In the genomic region with DNA sequence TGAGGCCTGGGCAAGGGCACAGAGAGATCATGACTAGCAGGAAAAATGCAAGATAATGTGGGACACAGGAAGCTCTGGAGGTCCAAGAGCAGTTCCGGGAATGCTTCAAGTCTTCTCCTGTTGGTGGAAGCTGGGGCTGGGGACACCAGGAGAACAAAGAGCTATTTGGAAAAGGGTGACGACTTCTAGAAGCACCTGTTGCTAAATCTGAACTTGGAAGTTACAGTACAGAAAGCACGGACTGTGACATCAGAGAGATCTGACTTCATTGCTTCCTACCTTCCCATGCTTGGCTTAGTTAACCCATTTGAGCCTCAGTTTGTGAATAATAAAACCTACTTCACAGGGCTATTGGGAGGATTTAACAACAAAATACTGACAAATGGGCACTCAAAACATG, we compare ENCODE assay signal across 21 cellular contexts. TPM values are rescaled to one million over a fixed set of nuclear protein-coding genes. Genes with fewer than 3 reads are reported as not detected.
A peak's percentile ranks its signal among the peaks of the same experiment; 100 is the strongest.
DNase-seq lines count a peak whose midpoint lies in the region; ATAC-seq, FAIRE-seq and TF ChIP-seq lines count a peak whose summit lies in the region.
"Had no signal": no experiment of that assay in that cellular context is flagged by ENCODE, and none has a peak within 500 bp of the region (broad histone marks: within the 10 kb centered on the region; RNA-seq: fewer than 3 reads in every experiment).

No MANE protein-coding gene starts in this region.

- no peaks in the 10 kb centered on the region for H3K9me2 ChIP-seq in GM23338 (ENCODE audit: insufficient read depth)
- H3K9me2 ChIP-seq: SK-N-SH had no signal

- no peaks in the 10 kb centered on the region for H3K9me1 ChIP-seq in keratinocyte (ENCODE audit: control insufficient read depth, extremely low read depth, insufficient read depth, low read length)

- peaks cover 5% of the 10 kb centered on the region for H3K27me3 Mint-ChIP-seq in GM23338 (ENCODE audit: insufficient read depth, low read depth, poor library complexity)

- dilution Hi-C loops in keratinocyte (cut with MboI; ENCODE audit: extremely low pct_ligation_motif_present, low sequenced_read_pairs): no loop called here

- H3K27me3 ChIP-seq in GM23338 (ENCODE audit: insufficient read depth): no peaks in the 10 kb centered on the region
- H3K27me3 ChIP-seq in colonic mucosa: no peaks in the 10 kb centered on the region
- no peaks in the 10 kb centered on the region for H3K27me3 ChIP-seq in keratinocyte (ENCODE audit: control insufficient read depth, extremely low read depth, insufficient read depth, low read length)
- H3K27me3 ChIP-seq in psoas muscle (ENCODE audit: insufficient read depth in 3 of 3, low read length in 2 of 3): no peaks in the 10 kb centered on the region
- no peaks in the 10 kb centered on the region for H3K27me3 ChIP-seq in upper lobe of left lung

- peak; percentile 20 for FAIRE-seq in keratinocyte (lab: Jason Lieb, UNC)
- FAIRE-seq: HepG2, K562 had no signal

- intact Hi-C loops in colonic mucosa (cut with DNase I): no loop called here
- intact Hi-C loops in psoas muscle (cut with DNase I): no loop called here

- H3K79me2 ChIP-seq in GM23338 (replicated peaks; ENCODE audit: insufficient read depth): no peaks in the 10 kb centered on the region
- H3K79me2 ChIP-seq in keratinocyte (ENCODE audit: control insufficient read depth, insufficient read depth, low read length): no peaks in the 10 kb centered on the region

- H3K36me3 ChIP-seq in GM23338 (ENCODE audit: insufficient read depth) (no peaks in the 10 kb centered on the region), colonic mucosa (no peaks in the 10 kb centered on the region), keratinocyte (ENCODE audit: control insufficient read depth in 2 of 2, extremely low read depth in 1 of 2, insufficient read depth in 2 of 2, low read length in 2 of 2) (no peaks in the 10 kb centered on the region), psoas muscle (ENCODE audit: insufficient read depth in 1 of 2, low read depth in 1 of 2) (no peaks in the 10 kb centered on the region), upper lobe of left lung (no peaks in the 10 kb centered on the region)

- H3F3A ChIP-seq in GM23338 (replicated peaks; ENCODE audit: low read depth): no peaks in the 10 kb centered on the region

- no peaks in the 10 kb centered on the region for H3K9me3 ChIP-seq in colonic mucosa
- H3K9me3 ChIP-seq in keratinocyte (ENCODE audit: control insufficient read depth, low read depth, low read length): no peaks in the 10 kb centered on the region
- H3K9me3 ChIP-seq in psoas muscle: no peaks in the 10 kb centered on the region
- H3K9me3 ChIP-seq in upper lobe of left lung: no peaks in the 10 kb centered on the region
- H3K9me3 ChIP-seq: SK-N-SH had no signal

- no peak for TF ChIP-seq EP300 in upper lobe of left lung (IDR thresholded peaks at IDR 0.05)

- no peak overlapping the region for H3K4me3 ChIP-seq in GM23338
- H3K4me3 ChIP-seq in colonic mucosa: no peak overlapping the region
- no peak overlapping the region for H3K4me3 ChIP-seq in keratinocyte (ENCODE audit: control insufficient read depth in 2 of 3, extremely low read depth in 1 of 3, insufficient read depth in 2 of 3, low read depth in 1 of 3, low read length in 3 of 3)
- H3K4me3 ChIP-seq in psoas muscle: no peak overlapping the region
- no peak overlapping the region for H3K4me3 ChIP-seq in coronary artery
- no peak overlapping the region for H3K4me3 ChIP-seq in upper lobe of left lung
- H3K4me3 ChIP-seq: K562 had no signal

- no peaks in the 10 kb centered on the region for H3K9me3 Mint-ChIP-seq in GM23338

- H2AFZ ChIP-seq in GM23338 (peak overlapping the region; percentile 21; the same call in 1 of the 2 replicates), keratinocyte (ENCODE audit: control insufficient read depth, low read length) (peak overlapping the region; percentile 72)

- 33 to 61% (median 35%) methylated on average over 3 of the region's 3 CpGs for WGBS in psoas muscle, 3 donors
- 80 to 86% methylated on average over 3 of the region's 3 CpGs for WGBS in upper lobe of left lung, 2 donors

- no peaks in the 10 kb centered on the region for H3K4me1 ChIP-seq in GM23338 (ENCODE audit: insufficient read depth)
- H3K4me1 ChIP-seq in colonic mucosa: no peaks in the 10 kb centered on the region
- peaks cover 27% of the 10 kb centered on the region for H3K4me1 ChIP-seq in keratinocyte (ENCODE audit: control insufficient read depth, extremely low read depth, insufficient read depth, low read length)
- H3K4me1 ChIP-seq in psoas muscle: peaks cover 29% of the 10 kb centered on the region
- no peaks in the 10 kb centered on the region for H3K4me1 ChIP-seq in upper lobe of left lung

- H3K4me2 ChIP-seq in GM23338 (no peak overlapping the region), keratinocyte (ENCODE audit: control insufficient read depth, extremely low read depth, insufficient read depth, low read depth, low read length) (peak overlapping the region; percentile 49)
- H3K4me2 ChIP-seq: SK-N-SH had no signal

- TF ChIP-seq CTCF in GM23338 (conservative IDR thresholded peaks at IDR 0.05; ENCODE audit: low read depth in 2 of 2) (no peak), colonic mucosa (IDR thresholded peaks at IDR 0.05) (no peak), keratinocyte (optimal IDR thresholded peaks at IDR 0.05 in 1 of 3, IDR thresholded peaks at IDR 0.05 in 1 of 3, conservative IDR thresholded peaks at IDR 0.05 in 1 of 3; ENCODE audit: extremely low read depth in 1 of 3, insufficient read depth in 2 of 3, low read length in 3 of 3) (no peak), psoas muscle (IDR thresholded peaks at IDR 0.05) (no peak), coronary artery (IDR thresholded peaks at IDR 0.05) (no peak), upper lobe of left lung (IDR thresholded peaks at IDR 0.05) (no peak)

- no peaks in the 10 kb centered on the region for H4K20me1 ChIP-seq in GM23338 (replicated peaks; ENCODE audit: insufficient read depth)
- no peaks in the 10 kb centered on the region for H4K20me1 ChIP-seq in keratinocyte (ENCODE audit: control insufficient read depth, extremely low read depth, insufficient read depth, low read length)

- no peak overlapping the region for H3K4me3 Mint-ChIP-seq in GM23338

- H3K36me3 Mint-ChIP-seq in GM23338 (ENCODE audit: low read depth): no peaks in the 10 kb centered on the region

- H3K27ac Mint-ChIP-seq in GM23338: no peak overlapping the region

- peaks cover 12% of the 10 kb centered on the region for H3K4me1 Mint-ChIP-seq in GM23338

- H3K9ac ChIP-seq in colonic mucosa (ENCODE audit: low read depth in 2 of 2, low read length in 2 of 2) (peak overlapping the region in 1 of 2 donors; percentile 1), keratinocyte (ENCODE audit: control insufficient read depth, extremely low read depth, insufficient read depth, low read length) (no peak overlapping the region)
- H3K9ac ChIP-seq: SK-N-SH had no signal

- TF ChIP-seq POLR2A in upper lobe of left lung (IDR thresholded peaks at IDR 0.05): no peak

- DNase-seq in GM23338 (ENCODE audit: low spot score) (no peak), colonic mucosa (no peak), keratinocyte (ENCODE audit: low read depth, low spot score) (no peak), psoas muscle (no peak), NCI-H69 (lab: John Stamatoyannopoulos, UW) (no peak), coronary artery (ENCODE audit: low spot score) (no peak), upper lobe of left lung (no peak)
- DNase-seq: Calu3, GOT3, MV-4-11, NCI-H1105, NCI-H146, NCI-H1930, NCI-H2107, NCI-H524, NCI-H774, PC-3, SK-N-SH had no signal

- ATAC-seq in GM23338: no peak
- peak; percentile 80 to 84 (median 82) for ATAC-seq in psoas muscle
- ATAC-seq in HG02852 (IDR thresholded peaks at IDR 0.05; ENCODE audit: unreplicated experiment): no peak
- ATAC-seq in upper lobe of left lung (ENCODE audit: low FRiP score in 2 of 2): no peak
- ATAC-seq: HepG2, K562, PC-3 had no signal

- no peak overlapping the region for H3K27ac ChIP-seq in GM23338 (ENCODE audit: low read depth)
- H3K27ac ChIP-seq in colonic mucosa: peak overlapping the region; percentile 58
- H3K27ac ChIP-seq in keratinocyte (ENCODE audit: control insufficient read depth, insufficient read depth, low read length): no peak overlapping the region
- peak overlapping the region; percentile 16 for H3K27ac ChIP-seq in psoas muscle
- no peak overlapping the region for H3K27ac ChIP-seq in coronary artery
- no peak overlapping the region for H3K27ac ChIP-seq in upper lobe of left lung

TF ChIP-seq in GM23338, 12 proteins besides CTCF, POLR2A, EP300 and RAD21 (continues in another document):
- TF ChIP-seq STAT1 (IDR thresholded peaks at IDR 0.05; ENCODE audit: unreplicated experiment): no peak
- no peak for TF ChIP-seq NANOG (IDR thresholded peaks at IDR 0.05; ENCODE audit: borderline replicate concordance)
- TF ChIP-seq EZH2phosphoT487 (IDR thresholded peaks at IDR 0.05; ENCODE audit: unreplicated experiment): no peak
- no peak for TF ChIP-seq JUNB (IDR thresholded peaks at IDR 0.05; ENCODE audit: unreplicated experiment)
- no peak for TF ChIP-seq EZH2 (IDR thresholded peaks at IDR 0.05; ENCODE audit: low read depth, unreplicated experiment)
- TF ChIP-seq ZNF331 (CRISPR knock-in tag; IDR thresholded peaks at IDR 0.05; ENCODE audit: low read depth): no peak

RNA-seq across cellular contexts. Expression of a gene that starts 52.7 kb away (rescaled TPM):
- total RNA-seq in GM23338 (2014; rRNA removed; shearing (Covaris generic)): 40.6 and 45.8 TPM in 2 replicates
- polyA plus RNA-seq in GM23338 (2016; fragmentation: Nextera tagmentation; extraction: Ambion mirVana) (7.9 and 8.4 TPM in 2 replicates), keratinocyte (2.8 to 6.3 TPM (median 4.4 TPM) in 3 replicates), psoas muscle (10 to 100 TPM in 1 of 3 donors, 1 to 10 TPM in 2; 2.5 to 18.6 (median 7.8) TPM)
- total RNA-seq in colonic mucosa (100 to 1,000 TPM; 108 to 130 TPM), psoas muscle (10 to 100 TPM; 22.5 to 33.3 (median 26.0) TPM), upper lobe of left lung (10 to 100 TPM; 14.7 to 37.5 (median 28.2) TPM)
- polyA plus RNA-seq in keratinocyte (2011; ENCODE audit: low read depth): 10.3 TPM
- polyA plus RNA-seq in keratinocyte (2011; cell fraction: cytosol; rRNA removed): 2.6 and 3.1 TPM in 2 replicates
- 15.0 and 18.5 TPM in 2 replicates for polyA plus RNA-seq in keratinocyte (2011; cell fraction: nucleus; rRNA removed)
- polyA plus RNA-seq in keratinocyte (2012; ENCODE audit: low replicate concordance): 8.0 and 9.3 TPM in 2 replicates
- polyA minus RNA-seq in keratinocyte: 7.5 to 34.0 TPM (median 13.6 TPM) in 3 replicates
- polyA minus RNA-seq in keratinocyte (2011; cell fraction: cytosol; rRNA and poly(A)+ RNA removed): 3.6 TPM
- 9.9 and 20.9 TPM in 2 replicates for polyA minus RNA-seq in keratinocyte (2011; cell fraction: nucleus; rRNA and poly(A)+ RNA removed)

Comparison
In these comparisons a context has a peak if more than half of its experiments do, and no peak if none do; other contexts are left out.
1. ATAC-seq: peak in psoas muscle (4 of 4); none in GM23338 (single experiment), HG02852 (single experiment) and upper lobe of left lung (0 of 2).
2. H3K27ac ChIP-seq: peak in colonic mucosa (single experiment) and psoas muscle (single experiment); none in GM23338 (single experiment), keratinocyte (single experiment), coronary artery (0 of 2) and upper lobe of left lung (0 of 4).